In the genomic region with DNA sequence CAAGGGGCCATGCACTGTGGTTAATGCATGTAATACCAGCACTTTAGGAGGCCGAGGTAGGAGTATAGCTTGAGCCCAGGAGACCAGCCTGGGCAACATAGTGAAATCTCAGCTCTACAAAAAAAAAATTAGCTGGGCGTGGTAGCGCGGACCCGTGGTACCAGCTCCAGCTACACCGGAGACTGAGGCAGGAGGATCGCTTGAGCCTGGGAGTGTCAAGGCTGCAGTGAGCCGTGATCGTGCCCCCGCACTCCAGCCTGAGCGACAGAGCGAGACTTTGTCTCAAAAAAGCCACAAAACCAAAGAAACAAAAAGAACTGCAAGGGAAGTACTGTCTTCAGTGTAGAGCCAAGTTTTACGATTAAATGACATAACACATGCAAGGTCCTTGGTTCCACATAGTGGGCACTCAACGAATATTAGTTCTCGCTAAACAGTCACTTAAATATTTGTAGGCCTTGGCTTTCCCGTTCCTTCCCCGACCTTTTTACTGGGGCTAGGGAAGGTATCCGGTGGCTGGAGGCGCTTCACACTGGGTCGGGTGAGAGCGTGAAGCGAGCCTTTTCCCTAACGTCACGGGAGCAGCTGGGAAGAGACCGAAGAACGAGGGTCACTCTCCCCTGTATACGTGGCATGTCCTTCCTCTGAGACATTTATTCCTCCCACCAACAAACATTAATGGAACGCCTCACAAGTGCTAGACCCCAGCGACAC, we compare ENCODE assay signal across 8 cellular contexts. TPM values are rescaled to one million over a fixed set of nuclear protein-coding genes. Genes with fewer than 3 reads are reported as not detected.
DNase-seq lines count a peak whose midpoint lies in the region; ATAC-seq and TF ChIP-seq lines count a peak whose summit lies in the region.

No MANE protein-coding gene starts in this region.

- ATAC-seq in body of pancreas, result peak; percentile 11
- no peak for ATAC-seq in GM18858 (IDR thresholded peaks at IDR 0.05; ENCODE audit: unreplicated experiment)
- no peak for ATAC-seq in GM19455 (IDR thresholded peaks at IDR 0.05; ENCODE audit: unreplicated experiment)

- no peaks in the 10 kb centered on the region for H3K36me3 Mint-ChIP-seq in immature natural killer cell

- no peak for TF ChIP-seq POLR2A in body of pancreas (IDR thresholded peaks at IDR 0.05)

- peaks cover 4 to 11% (median 10%) of the 10 kb centered on the region in 3 donors for H3K27me3 Mint-ChIP-seq in immature natural killer cell (ENCODE audit: low read depth in 3 of 3)

- H3K36me3 ChIP-seq in body of pancreas (replicated peaks in 1 of 2; ENCODE audit: insufficient read depth in 1 of 2, low read depth in 2 of 2), result no peaks in the 10 kb centered on the region

- H3K4me3 ChIP-seq in body of pancreas, result peak overlapping the region in 1 of 2 donors; percentile 70

- peaks cover 0 to 47% of the 10 kb centered on the region in 2 donors for H3K4me1 Mint-ChIP-seq in immature natural killer cell

- WGBS in body of pancreas, 2 donors, result 52 to 58% methylated on average over 27 to 28 of the region's 29 CpGs

- H3K4me1 ChIP-seq in body of pancreas, result peaks cover 50% of the 10 kb centered on the region

- TF ChIP-seq CTCF in body of pancreas (IDR thresholded peaks at IDR 0.05), result no peak

- peak; percentile 33 to 50 for DNase-seq in NCI-H2081 (lab: John Stamatoyannopoulos, UW)
- DNase-seq in NCI-H2081 treated with DMSO at 0.1 percent for 48 hours (lab: John Stamatoyannopoulos, UW), result no peak
- peak; percentile 44 to 52 for DNase-seq in NCI-H1930 (lab: John Stamatoyannopoulos, UW)
- peak in 1 of 4 donors; percentile 24 for DNase-seq in body of pancreas
- peak in 1 of 3 donors; percentile 3 for DNase-seq in immature natural killer cell
- peak in 5 of 49 donors; percentile 7 to 48 (median 30) for DNase-seq in substantia nigra (lab: John Stamatoyannopoulos, UW)

- peak overlapping the region in 5 of 6 donors; percentile 95 to 98 (median 97) for H3K27ac Mint-ChIP-seq in immature natural killer cell

- peak overlapping the region in 4 of 5 donors; percentile 91 to 97 (median 94) for H3K4me3 Mint-ChIP-seq in immature natural killer cell

- H3K27me3 ChIP-seq in body of pancreas, result no peaks in the 10 kb centered on the region

- peak overlapping the region; percentile 96 to 99 (median 97) for H3K27ac ChIP-seq in body of pancreas
- peak overlapping the region; percentile 88 for H3K27ac ChIP-seq in substantia nigra (ENCODE audit: low read depth, low read length, poor library complexity, severe bottlenecking)

- no peaks in the 10 kb centered on the region for H3K9me3 ChIP-seq in body of pancreas

- H3K9me3 Mint-ChIP-seq in immature natural killer cell, result no peaks in the 10 kb centered on the region

- intact Hi-C loops in body of pancreas (cut with DNase I), result no loop called here

RNA-seq across cellular contexts. Expression of gene SND1, which starts 1.0 kb away (rescaled TPM):
- 100 to 1,000 TPM; 146 to 155 TPM for total RNA-seq in body of pancreas
- 100 to 1,000 TPM in 2 of 3 donors, 10 to 100 TPM in 1; 87.8 to 130 (median 116) TPM for polyA plus RNA-seq in immature natural killer cell

RNA-seq across cellular contexts. Expression of gene PAX4, which starts 33.1 kb away (rescaled TPM):
- not detected for total RNA-seq in body of pancreas
- not detected for polyA plus RNA-seq in immature natural killer cell

RNA-seq across cellular contexts. Expression of gene FSCN3, which starts 57.5 kb away (rescaled TPM):
- total RNA-seq in body of pancreas, result 10 to 100 TPM in 1 of 2 donors, not detected in 1; 19.4 TPM
- polyA plus RNA-seq in immature natural killer cell, result 1 to 10 TPM in 2 of 3 donors, not detected in 1; 1.2 to 1.5 TPM
